ENCODE assay signal across 20 cellular contexts in genomic region chr19:32817913-32818476, GRCh38. TPM values are rescaled to one million over a fixed set of nuclear protein-coding genes. Genes with fewer than 3 reads are reported as not detected.
"Had no signal": no experiment of that assay in that cellular context is flagged by ENCODE, and none has a peak within 500 bp of the region (broad histone marks: within the 10 kb centered on the region; RNA-seq: fewer than 3 reads in every experiment).

No MANE protein-coding gene starts in this region.

- H3K4me1 ChIP-seq: sigmoid colon, testis had no signal

- H3K4me2 ChIP-seq: hepatocyte had no signal

- H3K36me3 ChIP-seq: sigmoid colon, transverse colon had no signal

- H3K4me3 ChIP-seq: coronary artery, hepatocyte, sigmoid colon, skin epidermis, testis, transverse colon had no signal

- H3K79me2 ChIP-seq: hepatocyte had no signal

- H2AFZ ChIP-seq: hepatocyte had no signal

- H3K9me3 ChIP-seq: sigmoid colon, testis, transverse colon had no signal

- DNase-seq: effector CD4-positive, alpha-beta T cell; foreskin melanocyte; head of caudate nucleus; kidney; left cardiac atrium; mesendoderm; naive thymus-derived CD4-positive, alpha-beta T cell; nephron progenitor cell; sigmoid colon; stimulated activated CD4-positive, alpha-beta T cell treated with anti-CD3 and anti-CD28 coated beads, Interleukin-2, amount 100 ng/mL, for 24 hours; stimulated activated CD4-positive, alpha-beta T cell treated with anti-CD3 and anti-CD28 coated beads, Interleukin-4, amount 100 ng/mL, for 4 hours; stimulated activated naive B cell treated with anti-CD40 and anti-IgM and Interleukin-4, amounts not matched to agents 10 μg/mL and 1 μg/mL and 100 μg/mL, for 72 hours; stimulated activated naive CD8-positive, alpha-beta T cell treated with anti-CD3 and anti-CD28 coated beads, Interleukin-15, amount 100 ng/mL, for 72 hours; testis had no signal

- FAIRE-seq: kidney had no signal

- ATAC-seq: left cardiac atrium; naive thymus-derived CD4-positive, alpha-beta T cell; stimulated activated naive B cell treated with anti-CD40 and anti-IgM and Interleukin-4, amounts not matched to agents 10 μg/mL and 1 μg/mL and 100 μg/mL, for 72 hours; stimulated activated naive CD8-positive, alpha-beta T cell treated with anti-CD3 and anti-CD28 coated beads, Interleukin-15, amount 100 ng/mL, for 72 hours had no signal

- H3K27me3 ChIP-seq: hepatocyte, testis, transverse colon had no signal

- H3K27ac ChIP-seq: coronary artery, hepatocyte, sigmoid colon, skin epidermis, testis, transverse colon had no signal

RNA-seq across cellular contexts. Expression of gene SLC7A9, which starts 51.6 kb away (rescaled TPM):
- total RNA-seq: mononuclear cell, pulmonary artery endothelial cell had no signal
- polyA plus RNA-seq: naive thymus-derived CD4-positive, alpha-beta T cell had no signal
